In genomic region chr5:44695259-44695658, GRCh38 we compare ENCODE assay signal across 20 cellular contexts.
DNase-seq lines count a peak whose midpoint lies in the region; ATAC-seq, FAIRE-seq and TF ChIP-seq lines count a peak whose summit lies in the region.
"Had no signal": no experiment of that assay in that cellular context is flagged by ENCODE, and none has a peak within 500 bp of the region (broad histone marks: within the 10 kb centered on the region; RNA-seq: fewer than 3 reads in every experiment).

No MANE protein-coding gene starts in this region.

- CTCF ChIA-PET in SK-N-SH (lab: Yijun Ruan, JAX) (no interaction called here), GM12878 (lab: Yijun Ruan, JAX) (no interaction called here)

- in situ Hi-C loops in GM12878 (cut with MboI), result no loop called here

- no peak overlapping the region for H2AFZ ChIP-seq in SK-N-SH (ENCODE audit: low read depth)
- H2AFZ ChIP-seq in GM12878 (ENCODE audit: control insufficient read depth, low read depth, low read length), result no peak overlapping the region

- H3K4me1 ChIP-seq in SK-N-SH (ENCODE audit: control insufficient read depth in 1 of 2, insufficient read depth in 2 of 2, low read depth in 1 of 2, low read length in 1 of 2) (no peaks in the 10 kb centered on the region), GM12878 (ENCODE audit: control insufficient read depth, insufficient read depth, low read length) (no peaks in the 10 kb centered on the region)
- H3K4me1 ChIP-seq: A549; BLaER1 treated with 17β-estradiol and CSF1 and Interleukin-3, amounts not matched to agents 10 nM and 100 nM had no signal

- no peak overlapping the region for H3K9ac ChIP-seq in SK-N-SH
- H3K9ac ChIP-seq in GM12878 (ENCODE audit: control insufficient read depth, insufficient read depth, low read length), result no peak overlapping the region
- H3K9ac ChIP-seq: BLaER1 treated with 17β-estradiol and CSF1 and Interleukin-3, amounts not matched to agents 10 nM and 100 nM had no signal

- no peak overlapping the region; the same call in 1 of the 2 replicates for H3K4me2 ChIP-seq in SK-N-SH
- H3K4me2 ChIP-seq in GM12878 (ENCODE audit: control insufficient read depth, insufficient read depth), result no peak overlapping the region
- H3K4me2 ChIP-seq: A549; BLaER1 treated with 17β-estradiol and CSF1 and Interleukin-3, amounts not matched to agents 10 nM and 100 nM had no signal

- H3K27me3 ChIP-seq in SK-N-SH (ENCODE audit: insufficient read depth) (no peaks in the 10 kb centered on the region), GM12878 (replicated peaks in 1 of 2; ENCODE audit: control insufficient read depth in 2 of 2, insufficient read depth in 2 of 2, low read length in 1 of 2) (no peaks in the 10 kb centered on the region)
- H3K27me3 ChIP-seq: BLaER1 treated with 17β-estradiol and CSF1 and Interleukin-3, amounts not matched to agents 10 nM and 100 nM had no signal

- H3K9me2 ChIP-seq in SK-N-SH, result no peaks in the 10 kb centered on the region

- no peak overlapping the region for H3K27ac ChIP-seq in SK-N-SH (ENCODE audit: low read depth in 2 of 2, low read length in 1 of 2)
- H3K27ac ChIP-seq in GM12878 (ENCODE audit: control insufficient read depth, insufficient read depth), result no peak overlapping the region
- H3K27ac ChIP-seq: 22Rv1; A549; BLaER1 treated with 17β-estradiol and CSF1 and Interleukin-3, amounts not matched to agents 10 nM and 100 nM; C4-2B had no signal

- H4K20me1 ChIP-seq in SK-N-SH (ENCODE audit: insufficient read depth), result no peaks in the 10 kb centered on the region
- no peaks in the 10 kb centered on the region for H4K20me1 ChIP-seq in GM12878 (ENCODE audit: control insufficient read depth, insufficient read depth)
- H4K20me1 ChIP-seq: BLaER1 treated with 17β-estradiol and CSF1 and Interleukin-3, amounts not matched to agents 10 nM and 100 nM had no signal

- intact Hi-C loops in GM12878 (cut with micrococcal nuclease; ENCODE audit: unreplicated experiment), result no loop called here

- no peaks in the 10 kb centered on the region for H3K36me3 ChIP-seq in SK-N-SH (replicated peaks in 1 of 2; ENCODE audit: control insufficient read depth in 1 of 2, insufficient read depth in 2 of 2, low read length in 1 of 2)
- no peaks in the 10 kb centered on the region for H3K36me3 ChIP-seq in GM12878 (ENCODE audit: control insufficient read depth in 2 of 2, insufficient read depth in 2 of 2, low read length in 1 of 2)
- H3K36me3 ChIP-seq: BLaER1 treated with 17β-estradiol and CSF1 and Interleukin-3, amounts not matched to agents 10 nM and 100 nM had no signal

- TF ChIP-seq RAD21 in SK-N-SH (IDR thresholded peaks at IDR 0.05; ENCODE audit: low read length) (no peak), GM12878 (IDR thresholded peaks at IDR 0.05; ENCODE audit: insufficient read depth, low read depth, low read length) (no peak)

- TF ChIP-seq CTCF in SK-N-SH (IDR thresholded peaks at IDR 0.05), result no peak
- TF ChIP-seq CTCF in GM12878 (IDR thresholded peaks at IDR 0.05 in 2 of 3, conservative IDR thresholded peaks at IDR 0.05 in 1 of 3; ENCODE audit: control insufficient read depth in 2 of 3, extremely low read depth in 1 of 3, insufficient read depth in 1 of 3, low read depth in 3 of 3, low read length in 3 of 3), result no peak

- no TSS peak for BruUV-seq in GM12878 (replicated peaks; lab: Mats Ljungman, UMichigan)

- no peaks in the 10 kb centered on the region for H3F3A ChIP-seq in SK-N-SH (replicated peaks; ENCODE audit: insufficient read depth)

- DNase-seq in SK-N-SH (no peak), HTR-8/SVneo (ENCODE audit: insufficient read length, low spot score) (no peak), GM12878 (ENCODE audit: low read depth, low spot score) (no peak)
- DNase-seq: AML-193; Caco-2; Calu3; CD4-positive, alpha-beta T cell; CD8-positive, alpha-beta T cell; DMS79 treated with DMSO at 0.1 percent for 48 hours; GF-D8 had no signal

- ATAC-seq in SK-N-SH treated with all-trans-retinoic acid at 6 μM for 48 hours (no peak), GM12878 (no peak), HG02981 (IDR thresholded peaks at IDR 0.05; ENCODE audit: unreplicated experiment) (no peak)
- ATAC-seq: A549; CD8-positive, alpha-beta T cell had no signal

- FAIRE-seq in HTR-8/SVneo (lab: Jason Lieb, UNC) (peak; percentile 31), GM12878 (lab: Jason Lieb, UNC) (peak; percentile 35)
- FAIRE-seq: A549, D721Med, G401.6, GM12892, GM18507 had no signal

- H3K9me3 ChIP-seq in SK-N-SH (no peaks in the 10 kb centered on the region), GM12878 (replicated peaks; ENCODE audit: control insufficient read depth, insufficient read depth, low read length) (no peaks in the 10 kb centered on the region)
- H3K9me3 ChIP-seq: A549; BLaER1 treated with 17β-estradiol and CSF1 and Interleukin-3, amounts not matched to agents 10 nM and 100 nM; Caco-2 had no signal

- TF ChIP-seq POLR2A in GM12878 (IDR thresholded peaks at IDR 0.05; ENCODE audit: low read depth, low read length), result no peak

- H3K4me3 ChIP-seq in SK-N-SH (ENCODE audit: low read depth in 2 of 2, low read length in 1 of 2) (peak overlapping the region; percentile 2 to 3; a peak in 2 of 4 replicates), GM12878 (no peak overlapping the region)
- H3K4me3 ChIP-seq: A549; BLaER1 treated with 17β-estradiol and CSF1 and Interleukin-3, amounts not matched to agents 10 nM and 100 nM had no signal

- POLR2A ChIA-PET in SK-N-SH (lab: Yijun Ruan, JAX), result no interaction called here
- POLR2A ChIA-PET in GM12878 (lab: Charles Lee), result no interaction called here

- SMC1A ChIA-PET in GM12878 (lab: Charles Lee; ENCODE audit: uncharacterized antibody, unreplicated experiment), result no interaction called here

- WGBS in SK-N-SH (ENCODE audit: low lambda C conversion rate), result 8% methylated on average over 6 of the region's 6 CpGs
- 34% methylated on average over 6 of the region's 6 CpGs for WGBS in GM12878 (ENCODE audit: insufficient coverage, insufficient replicate concordance, low lambda C conversion rate, missing lambda C conversion rate)

- RAD21 ChIA-PET in GM12878 (lab: Charles Lee; ENCODE audit: unreplicated experiment), result no interaction called here

- TF ChIP-seq EP300 in SK-N-SH (IDR thresholded peaks at IDR 0.05; ENCODE audit: borderline replicate concordance in 1 of 2, low read depth in 1 of 2, low read length in 1 of 2) (no peak), GM12878 (IDR thresholded peaks at IDR 0.05; ENCODE audit: borderline replicate concordance in 1 of 2, control insufficient read depth in 1 of 2, low read depth in 2 of 2, low read length in 2 of 2) (no peak)

- H3K79me2 ChIP-seq in SK-N-SH (ENCODE audit: insufficient read depth) (no peaks in the 10 kb centered on the region), GM12878 (ENCODE audit: control insufficient read depth, insufficient read depth, low read length) (no peaks in the 10 kb centered on the region)

TF ChIP-seq in SK-N-SH, 30 proteins besides CTCF, POLR2A, EP300 and RAD21:
- no peak for TF ChIP-seq FOXJ3 (CRISPR knock-in tag; IDR thresholded peaks at IDR 0.05)
- TF ChIP-seq POLR2AphosphoS5 (IDR thresholded peaks at IDR 0.05; ENCODE audit: low read depth, low read length), result no peak
- no peak for TF ChIP-seq SMC3 (IDR thresholded peaks at IDR 0.05; ENCODE audit: low read depth, low read length)
- no peak for TF ChIP-seq NRF1 (IDR thresholded peaks at IDR 0.05; ENCODE audit: low read depth, low read length)
- TF ChIP-seq PBX3 (IDR thresholded peaks at IDR 0.05), result no peak

TF ChIP-seq in SK-N-SH treated with all-trans-retinoic acid at 6 μM for 48 hours, 23 proteins besides CTCF, POLR2A, EP300 and RAD21:
- TF ChIP-seq OSR1 (CRISPR knock-in tag; IDR thresholded peaks at IDR 0.05) (no peak), CREB5 (CRISPR knock-in tag; IDR thresholded peaks at IDR 0.05; ENCODE audit: low read depth) (no peak)

TF ChIP-seq in GM12878, 131 proteins besides CTCF, POLR2A, EP300 and RAD21 (continues in another document):
- no peak for TF ChIP-seq SP1 (IDR thresholded peaks at IDR 0.05; ENCODE audit: low read depth, low read length)
- no peak for TF ChIP-seq NFIC (IDR thresholded peaks at IDR 0.05; ENCODE audit: low read depth, low read length)
- TF ChIP-seq ATF2 (IDR thresholded peaks at IDR 0.05; ENCODE audit: low read length), result no peak
- TF ChIP-seq EED (IDR thresholded peaks at IDR 0.05; ENCODE audit: low read depth), result no peak
- no peak for TF ChIP-seq E4F1 (IDR thresholded peaks at IDR 0.05; ENCODE audit: borderline replicate concordance, partially characterized antibody)
- no peak for TF ChIP-seq RB1 (IDR thresholded peaks at IDR 0.05; ENCODE audit: borderline replicate concordance)
- no peak for TF ChIP-seq SMC3 (IDR thresholded peaks at IDR 0.05; ENCODE audit: borderline replicate concordance, low read length)
